ENCODE assay signal across 23 cellular contexts in the genomic region with DNA sequence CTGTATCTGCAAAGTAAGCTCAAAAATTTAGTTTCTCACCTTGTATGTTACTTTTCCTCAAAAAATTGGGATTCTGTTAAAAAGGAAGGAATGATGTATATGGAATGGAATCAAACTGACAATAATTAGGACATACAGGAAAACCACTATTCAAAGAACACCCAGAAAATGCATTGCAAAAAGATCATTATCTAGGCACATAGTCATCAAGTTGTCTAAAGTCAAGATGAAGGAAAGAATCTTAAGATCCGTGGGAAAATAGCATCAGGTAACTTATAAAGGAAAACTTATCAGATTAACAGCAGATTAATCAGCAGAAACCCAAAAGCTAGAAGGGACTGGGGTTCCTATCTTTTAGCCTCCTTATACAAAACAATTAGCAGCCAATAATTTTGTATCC. TPM values are rescaled to one million over a fixed set of nuclear protein-coding genes. Genes with fewer than 3 reads are reported as not detected.
DNase-seq lines count a peak whose midpoint lies in the region; ATAC-seq, FAIRE-seq and TF ChIP-seq lines count a peak whose summit lies in the region.
"Had no signal": no experiment of that assay in that cellular context is flagged by ENCODE, and none has a peak within 500 bp of the region (broad histone marks: within the 10 kb centered on the region; RNA-seq: fewer than 3 reads in every experiment).

No MANE protein-coding gene starts in this region.

- in situ Hi-C loops in mammary epithelial cell (cut with MboI; ENCODE audit: low sequenced_read_pairs in 2 of 2), result no loop called here

- H2AFZ ChIP-seq in mammary epithelial cell (ENCODE audit: low read depth, low read length) (no peak overlapping the region), astrocyte (ENCODE audit: low read depth, low read length) (no peak overlapping the region), keratinocyte (ENCODE audit: control insufficient read depth, low read length) (no peak overlapping the region)

- dilution Hi-C loops in mammary epithelial cell (cut with HindIII; ENCODE audit: low sequenced_read_pairs) (no loop called here), keratinocyte (cut with MboI; ENCODE audit: extremely low pct_ligation_motif_present, low sequenced_read_pairs) (no loop called here)

- CTCF ChIA-PET in mammary epithelial cell (lab: Charles Lee; ENCODE audit: low non-redundant PET), result no interaction called here
- CTCF ChIA-PET in activated CD8-positive, alpha-beta T cell treated with anti-CD3 and anti-CD28 coated beads, Interleukin-2, amount 10 ng/mL, durations not matched to agents 7 days and 5 days (lab: Charles Lee), result no interaction called here

- FAIRE-seq in astrocyte (lab: Jason Lieb, UNC) (no peak), keratinocyte (lab: Jason Lieb, UNC) (peak; percentile 13)
- FAIRE-seq: G401.6, H1 had no signal

- peak overlapping the region; percentile 6 for H3K27ac Mint-ChIP-seq in astrocyte (ENCODE audit: unreplicated experiment)
- no peak overlapping the region for H3K27ac Mint-ChIP-seq in activated CD8-positive, alpha-beta T cell treated with anti-CD3 and anti-CD28 coated beads, Interleukin-2, amount 10 ng/mL, durations not matched to agents 7 days and 5 days
- H3K27ac Mint-ChIP-seq: CD4-positive, alpha-beta memory T cell had no signal

- no peaks in the 10 kb centered on the region for H3K36me3 ChIP-seq in mammary epithelial cell (ENCODE audit: insufficient read depth, low read length)
- H3K36me3 ChIP-seq in breast epithelium, result no peaks in the 10 kb centered on the region
- H3K36me3 ChIP-seq in astrocyte (ENCODE audit: insufficient read depth, low read length), result no peaks in the 10 kb centered on the region
- H3K36me3 ChIP-seq in keratinocyte (ENCODE audit: control insufficient read depth in 2 of 2, extremely low read depth in 1 of 2, insufficient read depth in 2 of 2, low read length in 2 of 2), result no peaks in the 10 kb centered on the region
- H3K36me3 ChIP-seq: BLaER1, Peyer's patch had no signal

- peaks cover 19% of the 10 kb centered on the region for H3K4me1 ChIP-seq in mammary epithelial cell (ENCODE audit: insufficient read depth, low read length)
- H3K4me1 ChIP-seq in breast epithelium, result no peaks in the 10 kb centered on the region
- peaks cover 12% of the 10 kb centered on the region for H3K4me1 ChIP-seq in astrocyte (ENCODE audit: insufficient read depth, low read length)
- peaks cover 29% of the 10 kb centered on the region for H3K4me1 ChIP-seq in keratinocyte (ENCODE audit: control insufficient read depth, extremely low read depth, insufficient read depth, low read length)
- H3K4me1 ChIP-seq: Peyer's patch had no signal

- H3K9ac ChIP-seq in mammary epithelial cell (ENCODE audit: insufficient read depth, low read length) (no peak overlapping the region), astrocyte (ENCODE audit: low read length) (no peak overlapping the region), keratinocyte (ENCODE audit: control insufficient read depth, extremely low read depth, insufficient read depth, low read length) (no peak overlapping the region)
- H3K9ac ChIP-seq: BLaER1 had no signal

- no TSS peak for BruUV-seq in mammary epithelial cell (replicated peaks; lab: Mats Ljungman, UMichigan)

- H3K36me3 Mint-ChIP-seq in astrocyte (ENCODE audit: low read depth, unreplicated experiment), result peaks cover 4% of the 10 kb centered on the region
- peaks cover 13% of the 10 kb centered on the region for H3K36me3 Mint-ChIP-seq in activated CD8-positive, alpha-beta T cell treated with anti-CD3 and anti-CD28 coated beads, Interleukin-2, amount 10 ng/mL, durations not matched to agents 7 days and 5 days (ENCODE audit: low read depth)

- intact Hi-C loops in mammary epithelial cell (cut with micrococcal nuclease), result no loop called here
- intact Hi-C loops in breast epithelium (cut with DNase I; ENCODE audit: low total_unique reads), result no loop called here

- peak; percentile 60 for DNase-seq in mammary epithelial cell
- DNase-seq in breast epithelium (ENCODE audit: low spot score in 2 of 2), result no peak
- DNase-seq in astrocyte (ENCODE audit: low read depth), result no peak
- DNase-seq in keratinocyte (ENCODE audit: low read depth, low spot score), result no peak
- no peak for DNase-seq in stimulated activated CD4-positive, alpha-beta T cell treated with anti-CD3 and anti-CD28 coated beads, Interleukin-1b, Interleukin-23, amount 100 ng/mL, for 48 hours
- DNase-seq in activated CD8-positive, alpha-beta T cell treated with anti-CD3 and anti-CD28 coated beads, Interleukin-2, amount 10 ng/mL, durations not matched to agents 7 days and 5 days, result no peak
- DNase-seq in MV-4-11 (lab: John Stamatoyannopoulos, UW), result no peak
- no peak for DNase-seq in activated gamma-delta T cell (lab: John Stamatoyannopoulos, UW)
- DNase-seq: ACHN; Caco-2; CD4-positive, alpha-beta memory T cell; DND-41; NCI-H1105 treated with DMSO at 0.1 percent for 48 hours; NCI-H2029 treated with DMSO at 0.1 percent for 48 hours; NCI-H226; NCI-H510A treated with DMSO at 0.1 percent for 48 hours; NCI-H748 treated with DMSO at 0.1 percent for 48 hours; Peyer's patch had no signal

- ATAC-seq in activated CD8-positive, alpha-beta T cell treated with anti-CD3 and anti-CD28 coated beads, Interleukin-2, amount 10 ng/mL, durations not matched to agents 7 days and 5 days, result no peak
- ATAC-seq: HCT116 had no signal

- H3K4me1 Mint-ChIP-seq in astrocyte (ENCODE audit: low read depth, unreplicated experiment), result peaks cover 18% of the 10 kb centered on the region
- H3K4me1 Mint-ChIP-seq in activated CD8-positive, alpha-beta T cell treated with anti-CD3 and anti-CD28 coated beads, Interleukin-2, amount 10 ng/mL, durations not matched to agents 7 days and 5 days (ENCODE audit: low read depth), result no peaks in the 10 kb centered on the region

- TF ChIP-seq CTCF in mammary epithelial cell (conservative IDR thresholded peaks at IDR 0.05 in 1 of 2, IDR thresholded peaks at IDR 0.05 in 1 of 2; ENCODE audit: extremely low read depth in 1 of 2, insufficient read depth in 1 of 2, low read depth in 1 of 2, low read length in 2 of 2) (no peak), breast epithelium (IDR thresholded peaks at IDR 0.05) (no peak), astrocyte (IDR thresholded peaks at IDR 0.05; ENCODE audit: insufficient read depth, low read depth, low read length) (no peak), keratinocyte (optimal IDR thresholded peaks at IDR 0.05 in 1 of 3, IDR thresholded peaks at IDR 0.05 in 1 of 3, conservative IDR thresholded peaks at IDR 0.05 in 1 of 3; ENCODE audit: extremely low read depth in 1 of 3, insufficient read depth in 2 of 3, low read length in 3 of 3) (no peak)

- H3K9me3 ChIP-seq in mammary epithelial cell (replicated peaks; ENCODE audit: insufficient read depth, low read length), result no peaks in the 10 kb centered on the region
- peaks cover 11 to 18% of the 10 kb centered on the region in 2 donors for H3K9me3 ChIP-seq in breast epithelium
- H3K9me3 ChIP-seq in astrocyte (ENCODE audit: insufficient read depth, low read depth, low read length), result no peaks in the 10 kb centered on the region
- peaks cover 2% of the 10 kb centered on the region for H3K9me3 ChIP-seq in keratinocyte (ENCODE audit: control insufficient read depth, low read depth, low read length)
- H3K9me3 ChIP-seq: Peyer's patch had no signal

- peaks cover 9% of the 10 kb centered on the region for H3K9me3 Mint-ChIP-seq in astrocyte (ENCODE audit: unreplicated experiment)
- peaks cover 22% of the 10 kb centered on the region for H3K9me3 Mint-ChIP-seq in activated CD8-positive, alpha-beta T cell treated with anti-CD3 and anti-CD28 coated beads, Interleukin-2, amount 10 ng/mL, durations not matched to agents 7 days and 5 days (ENCODE audit: insufficient read depth)

- H3K4me3 Mint-ChIP-seq in astrocyte (ENCODE audit: unreplicated experiment), result no peak overlapping the region
- no peak overlapping the region for H3K4me3 Mint-ChIP-seq in activated CD8-positive, alpha-beta T cell treated with anti-CD3 and anti-CD28 coated beads, Interleukin-2, amount 10 ng/mL, durations not matched to agents 7 days and 5 days

- H3K4me2 ChIP-seq in mammary epithelial cell (ENCODE audit: insufficient read depth, low read depth, low read length), result peak overlapping the region; percentile 68
- H3K4me2 ChIP-seq in astrocyte (ENCODE audit: low read length), result no peak overlapping the region
- peak overlapping the region; percentile 66 for H3K4me2 ChIP-seq in keratinocyte (ENCODE audit: control insufficient read depth, extremely low read depth, insufficient read depth, low read depth, low read length)

- H3K79me2 ChIP-seq in mammary epithelial cell (ENCODE audit: insufficient read depth, low read length), result peaks cover 19% of the 10 kb centered on the region
- H3K79me2 ChIP-seq in astrocyte (ENCODE audit: insufficient read depth, low read length), result no peaks in the 10 kb centered on the region
- no peaks in the 10 kb centered on the region for H3K79me2 ChIP-seq in keratinocyte (ENCODE audit: control insufficient read depth, insufficient read depth, low read length)

- H3K27ac ChIP-seq in mammary epithelial cell (ENCODE audit: insufficient read depth, low read depth, low read length) (peak overlapping the region; percentile 67), breast epithelium (no peak overlapping the region), astrocyte (ENCODE audit: low read depth, low read length) (no peak overlapping the region), keratinocyte (ENCODE audit: control insufficient read depth, insufficient read depth, low read length) (peak overlapping the region; percentile 77)
- H3K27ac ChIP-seq: 22Rv1, BLaER1, Peyer's patch had no signal

- POLR2A ChIA-PET in activated CD8-positive, alpha-beta T cell treated with anti-CD3 and anti-CD28 coated beads, Interleukin-2, amount 10 ng/mL, durations not matched to agents 7 days and 5 days (lab: Charles Lee), result no interaction called here

- WGBS in mammary epithelial cell (ENCODE audit: low coverage, missing lambda C conversion rate), result 88% methylated on average over 1 of the region's 1 CpG

- H3K27me3 Mint-ChIP-seq in astrocyte (ENCODE audit: low read depth, unreplicated experiment), result no peaks in the 10 kb centered on the region
- H3K27me3 Mint-ChIP-seq in activated CD8-positive, alpha-beta T cell treated with anti-CD3 and anti-CD28 coated beads, Interleukin-2, amount 10 ng/mL, durations not matched to agents 7 days and 5 days (ENCODE audit: low read depth), result no peaks in the 10 kb centered on the region
- H3K27me3 Mint-ChIP-seq: CD4-positive, alpha-beta memory T cell had no signal

- H3K4me3 ChIP-seq in mammary epithelial cell (replicated peaks in 1 of 3; ENCODE audit: insufficient read depth in 1 of 3, low read depth in 2 of 3, low read length in 3 of 3) (peak overlapping the region in 1 of 3 experiments; percentile 11), breast epithelium (no peak overlapping the region), astrocyte (ENCODE audit: insufficient read depth, low read depth, low read length) (no peak overlapping the region), keratinocyte (ENCODE audit: control insufficient read depth in 2 of 3, extremely low read depth in 1 of 3, insufficient read depth in 2 of 3, low read depth in 1 of 3, low read length in 3 of 3) (no peak overlapping the region)
- H3K4me3 ChIP-seq: BLaER1, Peyer's patch had no signal

- H4K20me1 ChIP-seq in mammary epithelial cell (ENCODE audit: insufficient read depth, low read length), result no peaks in the 10 kb centered on the region
- no peaks in the 10 kb centered on the region for H4K20me1 ChIP-seq in astrocyte (ENCODE audit: insufficient read depth, low read length)
- no peaks in the 10 kb centered on the region for H4K20me1 ChIP-seq in keratinocyte (ENCODE audit: control insufficient read depth, extremely low read depth, insufficient read depth, low read length)
- H4K20me1 ChIP-seq: BLaER1 had no signal

- H3K27me3 ChIP-seq in mammary epithelial cell (ENCODE audit: insufficient read depth, low read length) (no peaks in the 10 kb centered on the region), breast epithelium (no peaks in the 10 kb centered on the region), astrocyte (ENCODE audit: insufficient read depth, low read length) (no peaks in the 10 kb centered on the region), keratinocyte (ENCODE audit: control insufficient read depth, extremely low read depth, insufficient read depth, low read length) (no peaks in the 10 kb centered on the region)
- H3K27me3 ChIP-seq: BLaER1, Peyer's patch had no signal

- H3K9me1 ChIP-seq in keratinocyte (ENCODE audit: control insufficient read depth, extremely low read depth, insufficient read depth, low read length), result no peaks in the 10 kb centered on the region

- no peak for TF ChIP-seq POLR2A in breast epithelium (IDR thresholded peaks at IDR 0.05)

RNA-seq across cellular contexts. Expression of gene PLK4, which starts 23.1 kb away (rescaled TPM):
- total RNA-seq in mammary epithelial cell, result 10 to 100 TPM in 1 of 2 donors, 1 to 10 TPM in 1; 2.8 to 15.2 TPM
- polyA plus RNA-seq in mammary epithelial cell, result 13.1 TPM
- polyA minus RNA-seq in mammary epithelial cell, result 10.5 TPM
- total RNA-seq in breast epithelium, result 1 to 10 TPM in 2 of 3 donors, under 1 TPM in 1; 0.66 to 2.3 (median 1.4) TPM
- 2.8 and 3.6 TPM in 2 replicates for total RNA-seq in astrocyte
- 5.7 to 21.4 TPM (median 9.9 TPM) in 3 replicates for polyA plus RNA-seq in keratinocyte
- 0.75 TPM for polyA plus RNA-seq in keratinocyte (2011; ENCODE audit: low read depth)
- polyA plus RNA-seq in keratinocyte (2011; cell fraction: cytosol; rRNA removed), result 3.2 and 6.5 TPM in 2 replicates
- 9.3 and 14.0 TPM in 2 replicates for polyA plus RNA-seq in keratinocyte (2011; cell fraction: nucleus; rRNA removed)
- polyA plus RNA-seq in keratinocyte (2012; ENCODE audit: low replicate concordance), result 0.68 and 8.4 TPM in 2 replicates
- 0.92 to 10.3 TPM (median 3.7 TPM) in 3 replicates for polyA minus RNA-seq in keratinocyte
- 6.7 TPM for polyA minus RNA-seq in keratinocyte (2011; cell fraction: cytosol; rRNA and poly(A)+ RNA removed)
- polyA minus RNA-seq in keratinocyte (2011; cell fraction: nucleus; rRNA and poly(A)+ RNA removed), result 3.5 and 4.4 TPM in 2 replicates
- total RNA-seq in activated CD8-positive, alpha-beta T cell treated with anti-CD3 and anti-CD28 coated beads, Interleukin-2, amount 10 ng/mL, durations not matched to agents 7 days and 5 days, result 10 to 100 TPM; 62.1 to 65.9 TPM

Comparison
In these comparisons a context has a peak if more than half of its experiments do, and no peak if none do; other contexts are left out.
1. H3K27ac ChIP-seq: peak in mammary epithelial cell (single experiment) and keratinocyte (single experiment); none in breast epithelium (0 of 2) and astrocyte (single experiment).